1 cellular context compared by ENCODE assay signal in the genomic region with DNA sequence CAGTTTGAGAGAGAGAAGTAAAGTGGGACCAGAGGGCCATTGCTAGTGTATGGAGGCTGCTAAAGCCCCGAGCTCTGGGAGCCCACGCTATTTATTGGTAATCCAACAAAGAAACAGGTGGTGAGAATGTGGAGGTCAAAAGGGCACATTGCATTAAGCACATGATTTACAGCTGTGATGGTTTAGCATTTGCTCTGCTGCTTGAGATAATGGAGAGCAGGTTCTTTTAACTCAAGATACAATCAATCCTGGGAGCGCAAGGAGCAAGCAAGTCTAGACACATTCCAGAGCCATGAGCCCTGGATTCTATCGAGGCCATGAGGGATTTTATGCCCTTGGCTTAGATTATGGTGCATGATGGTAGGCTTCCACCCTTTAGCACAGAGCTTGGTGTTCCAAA.
TF ChIP-seq lines count a peak whose summit lies in the region.

No MANE protein-coding gene starts in this region.

TF ChIP-seq in HEK293, 187 proteins besides CTCF, POLR2A, EP300 and RAD21:
- 0 out of 2 replicates have a peak, but pooled peaks have one; percentile 16 for TF ChIP-seq ZNF366 (tag by site-specific recombination; conservative IDR thresholded peaks at IDR 0.05)
- TF ChIP-seq ZBTB17 (tag by site-specific recombination; IDR thresholded peaks at IDR 0.05), result 0 out of 2 replicates have a peak, but pooled peaks have one; percentile 46
- TF ChIP-seq, protein P1, sequence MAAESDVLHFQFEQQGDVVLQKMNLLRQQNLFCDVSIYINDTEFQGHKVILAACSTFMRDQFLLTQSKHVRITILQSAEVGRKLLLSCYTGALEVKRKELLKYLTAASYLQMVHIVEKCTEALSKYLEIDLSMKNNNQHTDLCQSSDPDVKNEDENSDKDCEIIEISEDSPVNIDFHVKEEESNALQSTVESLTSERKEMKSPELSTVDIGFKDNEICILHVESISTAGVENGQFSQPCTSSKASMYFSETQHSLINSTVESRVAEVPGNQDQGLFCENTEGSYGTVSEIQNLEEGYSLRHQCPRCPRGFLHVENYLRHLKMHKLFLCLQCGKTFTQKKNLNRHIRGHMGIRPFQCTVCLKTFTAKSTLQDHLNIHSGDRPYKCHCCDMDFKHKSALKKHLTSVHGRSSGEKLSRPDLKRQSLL (tag by site-specific recombination; IDR thresholded peaks at IDR 0.05), result peak; percentile 15; the same call in 1 of the 2 replicates
- TF ChIP-seq OSR2 (tag by site-specific recombination; IDR thresholded peaks at IDR 0.05), result peak; percentile 25; the same call in 1 of the 2 replicates
